ENCODE assay signal across 1 cellular context in genomic region chr11:61354208-61354607, GRCh38.
TF ChIP-seq lines count a peak whose summit lies in the region.

No MANE protein-coding gene starts in this region.

TF ChIP-seq in endothelial cell of umbilical vein, 7 proteins besides CTCF, POLR2A, EP300 and RAD21:
- TF ChIP-seq GATA2 (IDR thresholded peaks at IDR 0.05; ENCODE audit: insufficient read depth, insufficient read length, low read depth, low read length) (no peak), POLR2AphosphoS5 (IDR thresholded peaks at IDR 0.05; ENCODE audit: insufficient read depth, low read depth, low read length) (no peak), MYC (IDR thresholded peaks at IDR 0.05; ENCODE audit: low read depth, low read length) (no peak), FOS (IDR thresholded peaks at IDR 0.05; ENCODE audit: borderline replicate concordance, insufficient read depth, low read length) (no peak), JUN (IDR thresholded peaks at IDR 0.05; ENCODE audit: borderline replicate concordance, insufficient read depth, insufficient read length, low read depth) (no peak), EZH2 (IDR thresholded peaks at IDR 0.05; ENCODE audit: borderline replicate concordance, low read depth, low read length, severe bottlenecking) (no peak)
- TF ChIP-seq, protein P1, sequence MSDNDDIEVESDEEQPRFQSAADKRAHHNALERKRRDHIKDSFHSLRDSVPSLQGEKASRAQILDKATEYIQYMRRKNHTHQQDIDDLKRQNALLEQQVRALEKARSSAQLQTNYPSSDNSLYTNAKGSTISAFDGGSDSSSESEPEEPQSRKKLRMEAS (IDR thresholded peaks at IDR 0.05; ENCODE audit: insufficient read depth, insufficient read length): no peak
